In the genomic region with DNA sequence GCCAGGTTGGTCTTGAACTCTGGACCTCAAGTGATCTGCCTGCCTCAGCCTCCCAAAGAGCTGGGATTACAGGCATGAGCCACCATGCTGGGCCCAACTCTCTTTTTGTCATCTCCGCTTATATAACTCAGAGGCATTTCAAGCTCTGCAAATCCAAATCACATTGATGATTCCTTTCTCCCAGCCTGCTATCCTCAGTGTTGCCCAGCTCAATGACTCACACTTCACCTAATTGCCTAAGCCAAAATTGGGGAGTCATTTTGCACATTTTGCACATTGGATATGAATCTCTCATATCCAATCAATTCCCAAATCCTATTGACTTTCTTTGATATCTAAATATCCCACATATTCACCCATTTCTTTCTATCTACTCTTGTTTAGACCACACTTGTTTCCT, we compare ENCODE assay signal across 24 cellular contexts.
"Had no signal": no experiment of that assay in that cellular context is flagged by ENCODE, and none has a peak within 500 bp of the region (broad histone marks: within the 10 kb centered on the region; RNA-seq: fewer than 3 reads in every experiment).

No MANE protein-coding gene starts in this region.

- H3K27ac ChIP-seq: cardiac muscle cell, coronary artery, dorsolateral prefrontal cortex, gastroesophageal sphincter, hepatocyte, neural progenitor cell, parathyroid adenoma had no signal

- ATAC-seq: activated CD8-positive, alpha-beta T cell treated with anti-CD3 and anti-CD28 coated beads for 36 hours; activated naive CD4-positive, alpha-beta T cell treated with anti-CD3 and anti-CD28 coated beads, Interleukin-2, amount 50 U/mL, for 72 hours; gastroesophageal sphincter; left cardiac atrium; left ventricle myocardium superior; right cardiac atrium; T-helper 17 cell had no signal

- H3K9me3 Mint-ChIP-seq: activated CD4-positive, alpha-beta T cell treated with anti-CD3 and anti-CD28 coated beads, Interleukin-2, amount 10 ng/mL, durations not matched to agents 24 days and 14 days; activated CD8-positive, alpha-beta T cell treated with anti-CD3 and anti-CD28 coated beads for 36 hours; neural progenitor cell had no signal

- DNase-seq: activated CD4-positive, alpha-beta T cell treated with anti-CD3 and anti-CD28 coated beads, Interleukin-2, amount 10 ng/mL, durations not matched to agents 24 days and 14 days; activated CD4-positive, CD25-positive, alpha-beta regulatory T cell treated with anti-CD3 and anti-CD28 coated beads, Interleukin-2, amount 50 U/mL, for 72 hours; activated CD8-positive, alpha-beta T cell treated with anti-CD3 and anti-CD28 coated beads for 36 hours; activated naive CD4-positive, alpha-beta T cell; activated T-cell treated with anti-CD3 and anti-CD28 coated beads, Interleukin-2, amount 50 U/mL, for 48 hours; cerebellar nuclear complex; dorsolateral prefrontal cortex; effector memory CD4-positive, alpha-beta T cell; left cardiac atrium; left ventricle myocardium superior; mammary epithelial cell; occipital lobe; right cardiac atrium; spleen; stimulated activated naive CD4-positive, alpha-beta T cell; T-helper 17 cell; T1000 had no signal

- H3K4me3 Mint-ChIP-seq: activated CD4-positive, alpha-beta T cell treated with anti-CD3 and anti-CD28 coated beads, Interleukin-2, amount 10 ng/mL, durations not matched to agents 24 days and 14 days; activated CD8-positive, alpha-beta T cell treated with anti-CD3 and anti-CD28 coated beads for 36 hours; neural progenitor cell; T-helper 17 cell had no signal

- H3K27ac Mint-ChIP-seq: activated CD4-positive, alpha-beta T cell treated with anti-CD3 and anti-CD28 coated beads, Interleukin-2, amount 10 ng/mL, durations not matched to agents 24 days and 14 days; activated CD8-positive, alpha-beta T cell treated with anti-CD3 and anti-CD28 coated beads for 36 hours; activated naive CD4-positive, alpha-beta T cell treated with anti-CD3 and anti-CD28 coated beads, Interleukin-2, amount 50 U/mL, for 72 hours; neural progenitor cell; T-helper 17 cell had no signal
